1 cellular context compared by ENCODE assay signal in the genomic region with DNA sequence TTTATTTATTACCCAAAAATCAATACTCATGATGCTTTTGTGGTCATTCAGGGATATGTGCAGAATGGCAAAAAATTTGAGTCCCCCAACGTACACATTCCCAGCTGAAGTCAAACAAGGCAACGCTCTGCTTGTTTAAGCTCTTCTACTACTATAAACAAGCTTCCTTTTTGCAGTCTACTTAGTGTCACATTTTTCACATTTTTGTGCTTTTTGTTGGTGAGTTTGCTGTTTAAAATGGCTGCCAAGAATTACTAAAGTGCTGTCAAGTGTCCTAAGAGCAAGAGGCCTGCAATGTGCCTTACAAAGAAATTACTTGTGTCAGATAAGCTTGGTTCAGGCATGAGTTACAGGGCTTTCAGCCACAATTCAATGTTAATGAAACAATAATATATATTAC.
TF ChIP-seq lines count a peak whose summit lies in the region.

No MANE protein-coding gene starts in this region.

TF ChIP-seq in H1, 55 proteins besides CTCF, POLR2A, EP300 and RAD21:
- TF ChIP-seq NANOG (IDR thresholded peaks at IDR 0.05; ENCODE audit: insufficient read depth, low read depth, low read length, poor library complexity, severe bottlenecking) (no peak), RFX5 (IDR thresholded peaks at IDR 0.05; ENCODE audit: borderline replicate concordance, low read depth, low read length) (no peak), EGR1 (IDR thresholded peaks at IDR 0.05; ENCODE audit: borderline replicate concordance, low read depth, low read length) (no peak), YY1 (IDR thresholded peaks at IDR 0.05; ENCODE audit: low read depth, low read length) (peak; percentile 65; the same call in 1 of the 2 replicates), BACH1 (IDR thresholded peaks at IDR 0.05; ENCODE audit: low read length) (no peak)
